8 cellular contexts compared by ENCODE assay signal in the genomic region with DNA sequence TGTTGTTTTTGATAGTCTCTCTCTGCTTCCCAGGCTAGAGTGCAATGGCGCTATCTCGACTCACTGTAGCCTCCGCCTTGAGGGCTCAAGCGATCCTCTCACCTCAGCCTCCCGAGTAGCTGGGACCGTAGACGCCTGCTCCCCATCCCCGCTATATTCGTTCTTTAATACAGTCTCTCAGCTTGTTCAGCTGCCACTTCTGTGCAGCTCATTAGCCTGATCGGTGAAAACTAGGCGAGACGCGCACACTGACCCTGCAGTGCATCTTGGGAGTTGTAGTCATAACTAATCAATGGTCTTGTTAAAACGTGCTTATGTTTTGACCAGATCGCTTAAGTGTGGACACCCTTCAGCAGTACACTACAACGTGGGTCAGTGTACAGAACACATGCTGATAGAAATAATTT. TPM values are rescaled to one million over a fixed set of nuclear protein-coding genes. Genes with fewer than 3 reads are reported as not detected.
DNase-seq lines count a peak whose midpoint lies in the region; ATAC-seq and TF ChIP-seq lines count a peak whose summit lies in the region.

No MANE protein-coding gene starts in this region.

- in situ Hi-C loops in G401 (cut with HindIII; ENCODE audit: low sequenced_read_pairs): no loop called here

- H3K9me3 ChIP-seq in parathyroid adenoma (ENCODE audit: control insufficient read depth, low read length): no peaks in the 10 kb centered on the region

- peak; percentile 38 for ATAC-seq in GM21723 (IDR thresholded peaks at IDR 0.05; ENCODE audit: unreplicated experiment)

- H3K9ac ChIP-seq in parathyroid adenoma: peak overlapping the region; percentile 25

- H3K4me2 ChIP-seq in parathyroid adenoma (ENCODE audit: low read length): peak overlapping the region; percentile 88

- intact Hi-C loops in head of caudate nucleus (cut with DNase I): no loop called here

- TF ChIP-seq CTCF in parathyroid adenoma (IDR thresholded peaks at IDR 0.05): no peak

- peak overlapping the region; percentile 83 for H2AFZ ChIP-seq in parathyroid adenoma

- peaks cover 51% of the 10 kb centered on the region for H3K79me2 ChIP-seq in parathyroid adenoma

- no peaks in the 10 kb centered on the region for H3K36me3 ChIP-seq in parathyroid adenoma (ENCODE audit: control insufficient read depth, insufficient read depth, low read length)

- H3K27me3 ChIP-seq in parathyroid adenoma (ENCODE audit: control insufficient read depth, insufficient read depth, low read length): no peaks in the 10 kb centered on the region

- TF ChIP-seq POLR2A in Raji (IDR thresholded peaks at IDR 0.05; ENCODE audit: insufficient read depth, low read depth, low read length): peak; percentile 61

- peak overlapping the region; percentile 96 for H3K27ac ChIP-seq in parathyroid adenoma

- peaks cover 16% of the 10 kb centered on the region for H3K4me1 ChIP-seq in parathyroid adenoma

- DNase-seq in G401 (ENCODE audit: low spot score) (peak; percentile 86), head of caudate nucleus (peak; percentile 52 to 89 (median 73)), GF-D8 (lab: John Stamatoyannopoulos, UW) (no peak)
- DNase-seq in Jurkat, Clone E6-1 (ENCODE audit: low read depth, low spot score): peak; percentile 51
- DNase-seq in activated naive CD4-positive, alpha-beta T cell treated with anti-CD3 and anti-CD28 coated beads, Interleukin-2, amount 50 U/mL, for 16 hours: peak; percentile 47

- H3K4me3 ChIP-seq in Jurkat, Clone E6-1 (ENCODE audit: low read length): peak overlapping the region; percentile 82
- peak overlapping the region; percentile 97 for H3K4me3 ChIP-seq in parathyroid adenoma (ENCODE audit: low read depth, low read length)

RNA-seq across cellular contexts. Expression of gene PPP4R3B, which starts 1.2 kb away (rescaled TPM):
- total RNA-seq in G401 (2014; rRNA removed; shearing (Covaris generic)): 14.7 and 24.2 TPM in 2 replicates
- polyA plus RNA-seq in Jurkat, Clone E6-1 (2012; ENCODE audit: insufficient read depth, insufficient read length): 34.1 TPM
